24 cellular contexts compared by ENCODE assay signal in genomic region chr4:55896622-55897021, GRCh38.
"Had no signal": no experiment of that assay in that cellular context is flagged by ENCODE, and none has a peak within 500 bp of the region (broad histone marks: within the 10 kb centered on the region; RNA-seq: fewer than 3 reads in every experiment).

No MANE protein-coding gene starts in this region.

- ATAC-seq: effector memory CD8-positive, alpha-beta T cell; left ventricle myocardium superior; lower lobe of right lung; natural killer cell; stimulated activated memory B cell treated with anti-CD40 and anti-IgM and Interleukin-4, amounts not matched to agents 10 μg/mL and 1 μg/mL and 100 μg/mL, for 72 hours; stimulated activated naive CD8-positive, alpha-beta T cell treated with anti-CD3 and anti-CD28 coated beads, Interleukin-15, Interleukin-2, amounts not matched to agents 100 U/mL and 50 U/mL, for 24 hours had no signal

- H3K4me3 ChIP-seq: esophagus squamous epithelium, lower lobe of right lung, prostate gland, right atrium auricular region, skin epidermis, spleen, testis, tibial artery had no signal

- FAIRE-seq: endometrium, keratinocyte had no signal

- H3K4me1 ChIP-seq: esophagus squamous epithelium, lower lobe of right lung, prostate gland, right atrium auricular region, testis, tibial artery had no signal

- H3K4me1 Mint-ChIP-seq: natural killer cell, neural crest cell had no signal

- H3K4me3 Mint-ChIP-seq: effector memory CD8-positive, alpha-beta T cell; natural killer cell; neural crest cell; stimulated activated memory B cell treated with anti-CD40 and anti-IgM and Interleukin-4, amounts not matched to agents 10 μg/mL and 1 μg/mL and 100 μg/mL, for 72 hours; type B pancreatic cell had no signal

- H3K27ac ChIP-seq: esophagus squamous epithelium, lower lobe of right lung, neutrophil, prostate gland, right atrium auricular region, skin epidermis, spleen, testis, tibial artery had no signal

- H3K9me3 ChIP-seq: esophagus squamous epithelium, lower lobe of right lung, neutrophil, prostate gland, right atrium auricular region, spleen, testis, tibial artery had no signal

- H3K36me3 ChIP-seq: prostate gland had no signal

- H3K27me3 Mint-ChIP-seq: effector memory CD8-positive, alpha-beta T cell; stimulated activated memory B cell treated with anti-CD40 and anti-IgM and Interleukin-4, amounts not matched to agents 10 μg/mL and 1 μg/mL and 100 μg/mL, for 72 hours; type B pancreatic cell had no signal

- H3K27me3 ChIP-seq: esophagus squamous epithelium, neutrophil, right atrium auricular region, spleen, testis, tibial artery had no signal

- DNase-seq: cortex of kidney; effector memory CD8-positive, alpha-beta T cell; erythroblast; esophagus squamous epithelium; foreskin melanocyte; head of caudate nucleus; left ventricle myocardium superior; lower lobe of right lung; natural killer cell; spleen; stimulated activated CD4-positive, alpha-beta T cell treated with anti-CD3 and anti-CD28 coated beads, Interleukin-4, amount 100 ng/mL, for 4 hours; stimulated activated naive CD8-positive, alpha-beta T cell treated with anti-CD3 and anti-CD28 coated beads, Interleukin-15, Interleukin-2, amounts not matched to agents 100 U/mL and 50 U/mL, for 24 hours; substantia nigra; testis; tibial artery had no signal

- H3K9me3 Mint-ChIP-seq: effector memory CD8-positive, alpha-beta T cell; natural killer cell; neural crest cell; stimulated activated memory B cell treated with anti-CD40 and anti-IgM and Interleukin-4, amounts not matched to agents 10 μg/mL and 1 μg/mL and 100 μg/mL, for 72 hours; type B pancreatic cell had no signal

- H3K27ac Mint-ChIP-seq: natural killer cell; stimulated activated memory B cell treated with anti-CD40 and anti-IgM and Interleukin-4, amounts not matched to agents 10 μg/mL and 1 μg/mL and 100 μg/mL, for 72 hours; type B pancreatic cell had no signal
